In the genomic region with DNA sequence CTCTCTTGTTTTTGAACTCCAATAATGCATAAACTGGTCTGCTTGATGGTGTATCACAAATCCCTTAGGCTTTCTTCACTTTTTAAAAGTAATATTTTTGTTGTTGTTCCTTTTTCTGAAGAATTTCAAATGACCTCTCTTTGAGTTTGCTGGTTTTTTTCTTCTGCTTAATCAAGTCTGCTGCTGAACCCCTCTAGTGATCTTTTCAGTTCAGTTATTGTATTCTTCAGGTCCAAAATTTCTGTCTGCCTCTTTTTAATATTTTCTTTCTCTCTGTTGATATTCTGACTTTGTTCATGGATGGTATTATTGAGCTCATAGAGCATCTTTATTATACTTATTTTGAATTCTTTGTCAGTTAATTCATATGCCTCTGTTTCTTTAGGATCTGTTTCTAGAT, we compare ENCODE assay signal across 29 cellular contexts.
"Had no signal": no experiment of that assay in that cellular context is flagged by ENCODE, and none has a peak within 500 bp of the region (broad histone marks: within the 10 kb centered on the region; RNA-seq: fewer than 3 reads in every experiment).

No MANE protein-coding gene starts in this region.

- H3K36me3 Mint-ChIP-seq: stimulated activated effector memory CD8-positive, alpha-beta T cell treated with anti-CD3 and anti-CD28 coated beads, Interleukin-12 subunit alpha, Interleukin-12 subunit beta, amount 100 ng/mL, for 72 hours; stimulated activated memory B cell treated with anti-CD40 and anti-IgM and Interleukin-4, amounts not matched to agents 10 μg/mL and 1 μg/mL and 100 μg/mL, for 72 hours; type B pancreatic cell had no signal

- H3K27me3 ChIP-seq: stomach, suprapubic skin, testis, thyroid gland, tibial artery, tibial nerve, transverse colon, upper lobe of left lung, upper lobe of right lung, uterus, vagina had no signal

- H3K27ac Mint-ChIP-seq: stimulated activated effector memory CD8-positive, alpha-beta T cell treated with anti-CD3 and anti-CD28 coated beads, Interleukin-12 subunit alpha, Interleukin-12 subunit beta, amount 100 ng/mL, for 72 hours; stimulated activated memory B cell treated with anti-CD40 and anti-IgM and Interleukin-4, amounts not matched to agents 10 μg/mL and 1 μg/mL and 100 μg/mL, for 72 hours; stimulated activated naive B cell treated with anti-CD40 and anti-IgM and Interleukin-4, amounts not matched to agents 10 μg/mL and 1 μg/mL and 100 μg/mL, for 72 hours; stimulated activated naive CD8-positive, alpha-beta T cell treated with anti-CD3 and anti-CD28 coated beads, Interleukin-15, amount 100 ng/mL, for 72 hours; stimulated activated naive CD8-positive, alpha-beta T cell treated with anti-CD3 and anti-CD28 coated beads, Interleukin-15, Interleukin-2, amounts not matched to agents 100 ng/mL and 50 ng/mL, for 24 hours had no signal

- ATAC-seq: stimulated activated effector memory CD8-positive, alpha-beta T cell treated with anti-CD3 and anti-CD28 coated beads, Interleukin-12 subunit alpha, Interleukin-12 subunit beta, amount 100 ng/mL, for 72 hours; stimulated activated memory B cell treated with anti-CD40 and anti-IgM and Interleukin-4, amounts not matched to agents 10 μg/mL and 1 μg/mL and 100 μg/mL, for 72 hours; stimulated activated naive B cell treated with anti-CD40 and anti-IgM and Interleukin-4, amounts not matched to agents 10 μg/mL and 1 μg/mL and 100 μg/mL, for 72 hours; stimulated activated naive CD8-positive, alpha-beta T cell treated with anti-CD3 and anti-CD28 coated beads, Interleukin-15, amount 100 ng/mL, for 72 hours; stimulated activated naive CD8-positive, alpha-beta T cell treated with anti-CD3 and anti-CD28 coated beads, Interleukin-15, Interleukin-2, amounts not matched to agents 100 U/mL and 50 U/mL, for 24 hours; upper lobe of right lung had no signal

- H3K36me3 ChIP-seq: stomach, suprapubic skin, thyroid gland, transverse colon, upper lobe of left lung, upper lobe of right lung, uterus, vagina had no signal

- DNase-seq: stimulated activated CD4-positive, alpha-beta T cell treated with anti-CD3 and anti-CD28 coated beads, Interleukin-2, amount 100 ng/mL, for 48 hours; stimulated activated CD4-positive, alpha-beta T cell treated with anti-CD3 and anti-CD28 coated beads, Interleukin-4, amount 100 ng/mL, for 1 hour; stimulated activated CD4-positive, alpha-beta T cell treated with anti-CD3 and anti-CD28 coated beads, Interleukin-4, amount 100 ng/mL, for 24 hours; stimulated activated CD4-positive, alpha-beta T cell treated with anti-CD3 and anti-CD28 coated beads, Interleukin-4, amount 100 ng/mL, for 4 hours; stimulated activated CD8-positive, alpha-beta memory T cell treated with anti-CD3 and anti-CD28 coated beads, Interleukin-4, amount 100 ng/mL, for 48 hours; stimulated activated naive B cell treated with anti-CD40 and anti-IgM and Interleukin-4, amounts not matched to agents 10 μg/mL and 1 μg/mL and 100 μg/mL, for 72 hours; stimulated activated naive CD4-positive, alpha-beta T cell; stimulated activated naive CD4-positive, alpha-beta T cell treated with Interleukin-2 at 50 U/mL for 16 hours; stimulated activated naive CD8-positive, alpha-beta T cell treated with anti-CD3 and anti-CD28 coated beads, Interleukin-15, amount 100 ng/mL, for 72 hours; stimulated activated naive CD8-positive, alpha-beta T cell treated with anti-CD3 and anti-CD28 coated beads, Interleukin-15, Interleukin-2, amounts not matched to agents 100 U/mL and 50 U/mL, for 24 hours; stomach; substantia nigra; testis; thyroid gland; tibial artery; transverse colon; trophoblast cell; upper lobe of left lung; upper lobe of right lung; uterus had no signal

- H3K9me3 ChIP-seq: suprapubic skin, testis, thoracic aorta, thyroid gland, tibial artery, upper lobe of right lung, uterus, vagina had no signal

- H3K4me3 ChIP-seq: stomach, suprapubic skin, testis, thoracic aorta, thyroid gland, tibial artery, tibial nerve, transverse colon, upper lobe of left lung, upper lobe of right lung, uterus, vagina had no signal

- FAIRE-seq: urothelium cell line had no signal

- H3K27ac ChIP-seq: stomach, suprapubic skin, testis, thoracic aorta, thyroid gland, tibial artery, tibial nerve, transverse colon, upper lobe of left lung, upper lobe of right lung, uterus, vagina had no signal

- H3K27me3 Mint-ChIP-seq: type B pancreatic cell had no signal

- H3K4me3 Mint-ChIP-seq: stimulated activated effector memory CD8-positive, alpha-beta T cell treated with anti-CD3 and anti-CD28 coated beads, Interleukin-12 subunit alpha, Interleukin-12 subunit beta, amount 100 ng/mL, for 72 hours; stimulated activated memory B cell treated with anti-CD40 and anti-IgM and Interleukin-4, amounts not matched to agents 10 μg/mL and 1 μg/mL and 100 μg/mL, for 72 hours; stimulated activated naive B cell treated with anti-CD40 and anti-IgM and Interleukin-4, amounts not matched to agents 10 μg/mL and 1 μg/mL and 100 μg/mL, for 72 hours; stimulated activated naive CD8-positive, alpha-beta T cell treated with anti-CD3 and anti-CD28 coated beads, Interleukin-15, amount 100 ng/mL, for 72 hours; stimulated activated naive CD8-positive, alpha-beta T cell treated with anti-CD3 and anti-CD28 coated beads, Interleukin-15, Interleukin-2, amounts not matched to agents 100 ng/mL and 50 ng/mL, for 24 hours; type B pancreatic cell had no signal

- H3K4me1 ChIP-seq: stomach, testis, thyroid gland, tibial artery, tibial nerve, transverse colon, upper lobe of left lung, upper lobe of right lung, uterus, vagina had no signal

- H3K4me1 Mint-ChIP-seq: stimulated activated effector memory CD8-positive, alpha-beta T cell treated with anti-CD3 and anti-CD28 coated beads, Interleukin-12 subunit alpha, Interleukin-12 subunit beta, amount 100 ng/mL, for 72 hours; stimulated activated memory B cell treated with anti-CD40 and anti-IgM and Interleukin-4, amounts not matched to agents 10 μg/mL and 1 μg/mL and 100 μg/mL, for 72 hours; stimulated activated naive B cell treated with anti-CD40 and anti-IgM and Interleukin-4, amounts not matched to agents 10 μg/mL and 1 μg/mL and 100 μg/mL, for 72 hours; stimulated activated naive CD8-positive, alpha-beta T cell treated with anti-CD3 and anti-CD28 coated beads, Interleukin-15, amount 100 ng/mL, for 72 hours had no signal
